Comparison of ENCODE assay signal across 1 cellular context in the genomic region with DNA sequence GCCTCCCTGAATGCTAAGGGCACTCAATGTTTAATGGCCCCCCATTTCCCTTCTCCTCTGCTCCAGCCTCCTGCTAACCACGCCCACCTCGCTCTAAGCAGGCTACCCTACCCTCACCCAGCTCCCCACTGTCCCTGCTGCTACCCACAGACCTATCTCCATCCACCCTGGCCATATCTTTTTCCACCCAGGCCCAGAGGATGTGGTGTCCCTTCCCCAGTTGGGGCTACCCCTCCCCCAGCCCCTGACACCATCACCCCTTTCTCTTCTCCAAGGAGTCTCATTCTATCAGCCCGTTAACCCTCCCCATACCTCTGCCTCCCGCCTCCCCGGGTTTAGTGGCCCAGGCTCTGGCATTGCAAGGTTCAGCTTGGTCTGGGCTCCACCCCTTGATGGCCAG.
A peak's percentile ranks its signal among the peaks of the same experiment; 100 is the strongest.
TF ChIP-seq lines count a peak whose summit lies in the region.

No MANE protein-coding gene starts in this region.

TF ChIP-seq in K562, 482 proteins besides CTCF, POLR2A, EP300 and RAD21 (continued from another document):
- TF ChIP-seq, protein P1, sequence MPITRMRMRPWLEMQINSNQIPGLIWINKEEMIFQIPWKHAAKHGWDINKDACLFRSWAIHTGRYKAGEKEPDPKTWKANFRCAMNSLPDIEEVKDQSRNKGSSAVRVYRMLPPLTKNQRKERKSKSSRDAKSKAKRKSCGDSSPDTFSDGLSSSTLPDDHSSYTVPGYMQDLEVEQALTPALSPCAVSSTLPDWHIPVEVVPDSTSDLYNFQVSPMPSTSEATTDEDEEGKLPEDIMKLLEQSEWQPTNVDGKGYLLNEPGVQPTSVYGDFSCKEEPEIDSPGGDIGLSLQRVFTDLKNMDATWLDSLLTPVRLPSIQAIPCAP (CRISPR knock-in tag; IDR thresholded peaks at IDR 0.05; ENCODE audit: borderline replicate concordance): 0 out of 2 replicates have a peak, but pooled peaks have one; percentile 60
- TF ChIP-seq XRCC4 (IDR thresholded peaks at IDR 0.05; ENCODE audit: extremely low read depth, insufficient read depth, insufficient read length) (no peak), CBFA2T3 (IDR thresholded peaks at IDR 0.05) (peak; percentile 42; the same call in 1 of the 2 replicates), TSC22D4 (tag; IDR thresholded peaks at IDR 0.05) (no peak), STAT5A (IDR thresholded peaks at IDR 0.05; ENCODE audit: borderline replicate concordance, low read length) (no peak)
